14 cellular contexts compared by ENCODE assay signal in genomic region chr10:108812296-108812695, GRCh38.
DNase-seq lines count a peak whose midpoint lies in the region; ATAC-seq and TF ChIP-seq lines count a peak whose summit lies in the region.
"Had no signal": no experiment of that assay in that cellular context is flagged by ENCODE, and none has a peak within 500 bp of the region (broad histone marks: within the 10 kb centered on the region; RNA-seq: fewer than 3 reads in every experiment).

No MANE protein-coding gene starts in this region.

- peak; percentile 85 for ATAC-seq in SK-N-SH treated with all-trans-retinoic acid at 6 μM for 48 hours
- ATAC-seq: CD8-positive, alpha-beta T cell had no signal

- TF ChIP-seq CTCF in fibroblast of villous mesenchyme (IDR thresholded peaks at IDR 0.05; ENCODE audit: insufficient read depth, low read depth, low read length): no peak

- in situ Hi-C loops in G401 (cut with HindIII; ENCODE audit: low sequenced_read_pairs): no loop called here

- no peak overlapping the region for H3K4me3 ChIP-seq in fibroblast of villous mesenchyme (ENCODE audit: low read depth, low read length)
- H3K4me3 ChIP-seq: BLaER1 treated with 17β-estradiol and CSF1 and Interleukin-3, amounts not matched to agents 10 nM and 100 nM had no signal

- DNase-seq in ELR (ENCODE audit: low read depth) (peak; percentile 31), M059J (ENCODE audit: low read depth) (peak; percentile 74), fibroblast of villous mesenchyme (ENCODE audit: low read depth) (peak; percentile 34), NCI-H345 (lab: John Stamatoyannopoulos, UW) (no peak), NCI-H1694 treated with DMSO at 0.1 percent for 48 hours (lab: John Stamatoyannopoulos, UW) (no peak), G401 (ENCODE audit: low spot score) (no peak), NCI-H2081 treated with DMSO at 0.1 percent for 48 hours (lab: John Stamatoyannopoulos, UW) (no peak)
- DNase-seq: Calu3; CD8-positive, alpha-beta T cell; DMS79 treated with DMSO at 0.1 percent for 48 hours; GF-D8; H9 had no signal

TF ChIP-seq in SK-N-SH treated with all-trans-retinoic acid at 6 μM for 48 hours, 23 proteins besides CTCF, POLR2A, EP300 and RAD21:
- TF ChIP-seq ZNF565 (CRISPR knock-in tag; conservative IDR thresholded peaks at IDR 0.05; ENCODE audit: low read depth): no peak
- no peak for TF ChIP-seq ARNTL (CRISPR knock-in tag; IDR thresholded peaks at IDR 0.05; ENCODE audit: borderline replicate concordance, low read depth)
- TF ChIP-seq BACH2 (CRISPR knock-in tag; IDR thresholded peaks at IDR 0.05; ENCODE audit: borderline replicate concordance): no peak
- peak; percentile 62; the same call in 1 of the 2 replicates for TF ChIP-seq ZC3H10 (CRISPR knock-in tag; IDR thresholded peaks at IDR 0.05)
- TF ChIP-seq ISL1 (CRISPR knock-in tag; IDR thresholded peaks at IDR 0.05): peak; percentile 76
- no peak for TF ChIP-seq ZNF70 (CRISPR knock-in tag; IDR thresholded peaks at IDR 0.05)
- peak; percentile 43; the same call in 1 of the 2 replicates for TF ChIP-seq TOX (CRISPR knock-in tag; IDR thresholded peaks at IDR 0.05; ENCODE audit: borderline replicate concordance)
- no peak for TF ChIP-seq TSHZ2 (CRISPR knock-in tag; IDR thresholded peaks at IDR 0.05)
- TF ChIP-seq ZNF8 (CRISPR knock-in tag; IDR thresholded peaks at IDR 0.05): no peak
- peak; percentile 86 for TF ChIP-seq PATZ1 (CRISPR knock-in tag; IDR thresholded peaks at IDR 0.05; ENCODE audit: borderline replicate concordance)
- no peak; the same call in 1 of the 2 replicates for TF ChIP-seq CREB5 (CRISPR knock-in tag; IDR thresholded peaks at IDR 0.05; ENCODE audit: low read depth)
- TF ChIP-seq, protein P1, sequence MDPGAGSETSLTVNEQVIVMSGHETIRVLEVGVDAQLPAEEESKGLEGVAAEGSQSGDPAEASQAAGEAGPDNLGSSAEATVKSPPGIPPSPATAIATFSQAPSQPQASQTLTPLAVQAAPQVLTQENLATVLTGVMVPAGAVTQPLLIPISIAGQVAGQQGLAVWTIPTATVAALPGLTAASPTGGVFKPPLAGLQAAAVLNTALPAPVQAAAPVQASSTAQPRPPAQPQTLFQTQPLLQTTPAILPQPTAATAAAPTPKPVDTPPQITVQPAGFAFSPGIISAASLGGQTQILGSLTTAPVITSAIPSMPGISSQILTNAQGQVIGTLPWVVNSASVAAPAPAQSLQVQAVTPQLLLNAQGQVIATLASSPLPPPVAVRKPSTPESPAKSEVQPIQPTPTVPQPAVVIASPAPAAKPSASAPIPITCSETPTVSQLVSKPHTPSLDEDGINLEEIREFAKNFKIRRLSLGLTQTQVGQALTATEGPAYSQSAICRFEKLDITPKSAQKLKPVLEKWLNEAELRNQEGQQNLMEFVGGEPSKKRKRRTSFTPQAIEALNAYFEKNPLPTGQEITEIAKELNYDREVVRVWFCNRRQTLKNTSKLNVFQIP (CRISPR knock-in tag; IDR thresholded peaks at IDR 0.05; ENCODE audit: borderline replicate concordance, low read depth): no peak
- no peak for TF ChIP-seq CSRNP3 (CRISPR knock-in tag; IDR thresholded peaks at IDR 0.05)
- no peak for TF ChIP-seq CSDC2 (CRISPR knock-in tag; IDR thresholded peaks at IDR 0.05)
- no peak for TF ChIP-seq SNAI2 (CRISPR knock-in tag; IDR thresholded peaks at IDR 0.05)
- TF ChIP-seq ESRRG (CRISPR knock-in tag; IDR thresholded peaks at IDR 0.05): no peak
- TF ChIP-seq ZFP30 (CRISPR knock-in tag; IDR thresholded peaks at IDR 0.05): no peak
- no peak for TF ChIP-seq ZFP3 (CRISPR knock-in tag; IDR thresholded peaks at IDR 0.05)
- no peak for TF ChIP-seq GLIS3 (CRISPR knock-in tag; IDR thresholded peaks at IDR 0.05)
- TF ChIP-seq TCF4 (CRISPR knock-in tag; IDR thresholded peaks at IDR 0.05; ENCODE audit: borderline replicate concordance): no peak

Comparison
In these comparisons a context has a peak if more than half of its experiments do, and no peak if none do; other contexts are left out.
1. DNase-seq: peak in ELR (single experiment), M059J (single experiment) and fibroblast of villous mesenchyme (single experiment); none in NCI-H345 (single experiment), NCI-H1694 treated with DMSO at 0.1 percent for 48 hours (single experiment), G401 (single experiment) and NCI-H2081 treated with DMSO at 0.1 percent for 48 hours (single experiment).